Comparison of ENCODE assay signal across 1 cellular context in the genomic region with DNA sequence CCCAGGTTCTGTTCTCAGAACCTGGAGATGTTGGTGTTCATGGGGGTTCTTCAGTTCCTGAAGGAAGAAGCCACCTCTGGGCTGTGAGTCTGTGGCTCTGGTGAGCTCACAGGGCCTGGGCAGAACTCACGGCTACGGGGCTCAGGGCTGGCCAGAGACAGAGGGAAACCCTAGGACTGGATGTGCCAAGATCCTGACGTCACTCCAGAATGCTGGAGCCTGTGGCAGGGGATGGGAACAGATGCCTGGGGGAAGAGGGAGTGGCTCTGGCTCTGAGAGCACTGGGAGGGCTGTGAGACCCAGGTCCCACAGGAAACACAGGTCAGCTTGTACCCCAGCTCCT.
TF ChIP-seq lines count a peak whose summit lies in the region.

Gene OTOF, minus strand, starts transcription at position 214 of the 343 bp plus-strand sequence.

TF ChIP-seq in SK-N-SH, 30 proteins besides CTCF, POLR2A, EP300 and RAD21 (continued from another document):
- TF ChIP-seq SMC3 (IDR thresholded peaks at IDR 0.05; ENCODE audit: low read depth, low read length) (no peak), RFX5 (IDR thresholded peaks at IDR 0.05; ENCODE audit: low read length) (no peak), RCOR1 (IDR thresholded peaks at IDR 0.05; ENCODE audit: low read length) (no peak), NFIC (IDR thresholded peaks at IDR 0.05; ENCODE audit: borderline replicate concordance) (no peak)
TF ChIP-seq in SK-N-SH: peak in this region for 0.
